ENCODE assay signal across 8 cellular contexts in genomic region chr7:151028948-151029501, GRCh38. TPM values are rescaled to one million over a fixed set of nuclear protein-coding genes. Genes with fewer than 3 reads are reported as not detected.
DNase-seq lines count a peak whose midpoint lies in the region; ATAC-seq and TF ChIP-seq lines count a peak whose summit lies in the region.

No MANE protein-coding gene starts in this region.

- H3K4me1 ChIP-seq in left ventricle myocardium inferior (peaks cover 26% of the 10 kb centered on the region), mammary epithelial cell (ENCODE audit: insufficient read depth, low read length) (peaks cover 29% of the 10 kb centered on the region), uterus (peaks cover 0 to 5% of the 10 kb centered on the region in 2 donors)

- peak overlapping the region; percentile 85 for H3K4me3 ChIP-seq in left ventricle myocardium inferior
- peak overlapping the region; percentile 60 to 80 (median 73) for H3K4me3 ChIP-seq in mammary epithelial cell (replicated peaks in 1 of 3; ENCODE audit: insufficient read depth in 1 of 3, low read depth in 2 of 3, low read length in 3 of 3)
- peak overlapping the region; percentile 69 for H3K4me3 ChIP-seq in uterus

- WGBS in mammary epithelial cell (ENCODE audit: low coverage, missing lambda C conversion rate) = 40% methylated on average over 17 of the region's 17 CpGs

- H3K36me3 ChIP-seq in left ventricle myocardium inferior (peaks cover 6% of the 10 kb centered on the region), mammary epithelial cell (ENCODE audit: insufficient read depth, low read length) (no peaks in the 10 kb centered on the region), uterus (no peaks in the 10 kb centered on the region)

- peaks cover 32% of the 10 kb centered on the region for H3K4me1 Mint-ChIP-seq in mesothelial cell of epicardium

- no TSS peak for BruUV-seq in mammary epithelial cell (replicated peaks; lab: Mats Ljungman, UMichigan)

- TF ChIP-seq CTCF in left ventricle myocardium inferior (IDR thresholded peaks at IDR 0.05; ENCODE audit: borderline replicate concordance) (no peak), mammary epithelial cell (conservative IDR thresholded peaks at IDR 0.05 in 1 of 2, IDR thresholded peaks at IDR 0.05 in 1 of 2; ENCODE audit: extremely low read depth in 1 of 2, insufficient read depth in 1 of 2, low read depth in 1 of 2, low read length in 2 of 2) (no peak), mesothelial cell of epicardium (IDR thresholded peaks at IDR 0.05; ENCODE audit: unreplicated experiment) (no peak), uterus (IDR thresholded peaks at IDR 0.05) (no peak)

- dilution Hi-C loops in mammary epithelial cell (cut with HindIII; ENCODE audit: low sequenced_read_pairs) = no loop called here

- ATAC-seq in Right ventricle myocardium superior (ENCODE audit: poor library complexity) = no peak
- no peak for ATAC-seq in HG03571 (IDR thresholded peaks at IDR 0.05; ENCODE audit: unreplicated experiment)

- in situ Hi-C loops in mammary epithelial cell (cut with MboI; ENCODE audit: low sequenced_read_pairs in 2 of 2) = no loop called here

- H3K4me2 ChIP-seq in mammary epithelial cell (ENCODE audit: insufficient read depth, low read depth, low read length) = peak overlapping the region; percentile 85

- no peaks in the 10 kb centered on the region for H3K27me3 Mint-ChIP-seq in mesothelial cell of epicardium (ENCODE audit: low read depth)

- no peaks in the 10 kb centered on the region for H3K27me3 ChIP-seq in left ventricle myocardium inferior (ENCODE audit: low read depth)
- H3K27me3 ChIP-seq in mammary epithelial cell (ENCODE audit: insufficient read depth, low read length) = no peaks in the 10 kb centered on the region
- no peaks in the 10 kb centered on the region for H3K27me3 ChIP-seq in uterus

- intact Hi-C loops in left ventricle myocardium inferior (cut with micrococcal nuclease) = no loop called here
- intact Hi-C loops in Right ventricle myocardium superior (cut with DNase I) = no loop called here
- intact Hi-C loops in mammary epithelial cell (cut with micrococcal nuclease) = loop anchor here (1.0 kb wide), 3 partner anchors 29 to 82 kb away; no protein-coding TSS in a partner anchor
- intact Hi-C loops in uterus (cut with DNase I; ENCODE audit: low total_unique reads) = loop anchor here (10.0 kb wide), 1 partner anchor 86 kb away; no protein-coding TSS in a partner anchor

- H3K9me3 ChIP-seq in left ventricle myocardium inferior (replicated peaks) (no peaks in the 10 kb centered on the region), mammary epithelial cell (replicated peaks; ENCODE audit: insufficient read depth, low read length) (no peaks in the 10 kb centered on the region), uterus (no peaks in the 10 kb centered on the region)

- H3K27ac ChIP-seq in left ventricle myocardium inferior (replicated peaks) = peak overlapping the region; percentile 93
- peak overlapping the region; percentile 93 for H3K27ac ChIP-seq in mammary epithelial cell (ENCODE audit: insufficient read depth, low read depth, low read length)
- H3K27ac ChIP-seq in uterus = peak overlapping the region; percentile 78 to 82

- no peak for TF ChIP-seq POLR2A in uterus (IDR thresholded peaks at IDR 0.05)

- H4K20me1 ChIP-seq in mammary epithelial cell (ENCODE audit: insufficient read depth, low read length) = no peaks in the 10 kb centered on the region

- no peak for DNase-seq in left ventricle myocardium inferior
- no peak for DNase-seq in Right ventricle myocardium superior
- no peak for DNase-seq in mammary epithelial cell
- DNase-seq in mesothelial cell of epicardium (ENCODE audit: low spot score in 2 of 2, unreplicated experiment in 2 of 2) = no peak
- DNase-seq in uterus = no peak
- DNase-seq in Ammon's horn (ENCODE audit: low spot score) = no peak
- DNase-seq in DMS 273 treated with DMSO at 0.1 percent for 48 hours (lab: John Stamatoyannopoulos, UW) = no peak

- H3K36me3 Mint-ChIP-seq in mesothelial cell of epicardium = peaks cover 2% of the 10 kb centered on the region

- peak overlapping the region; percentile 91 for H3K4me3 Mint-ChIP-seq in mesothelial cell of epicardium

- CTCF ChIA-PET in mammary epithelial cell (lab: Charles Lee; ENCODE audit: low non-redundant PET) = interaction anchor here (0.8 kb wide), 1 partner anchor 211 kb away, joined by 3 read pairs; no protein-coding TSS in a partner anchor

- peak overlapping the region; percentile 89 for H3K9ac ChIP-seq in mammary epithelial cell (ENCODE audit: insufficient read depth, low read length)

- peak overlapping the region; percentile 97 for H3K27ac Mint-ChIP-seq in mesothelial cell of epicardium

- H2AFZ ChIP-seq in mammary epithelial cell (ENCODE audit: low read depth, low read length) = peak overlapping the region; percentile 77

- peaks cover 24% of the 10 kb centered on the region for H3K79me2 ChIP-seq in mammary epithelial cell (ENCODE audit: insufficient read depth, low read length)

- no peaks in the 10 kb centered on the region for H3K9me3 Mint-ChIP-seq in mesothelial cell of epicardium

RNA-seq across cellular contexts. Expression of gene ABCB8, which starts 0.8 kb away (rescaled TPM):
- 28.3 TPM for total RNA-seq in left ventricle myocardium inferior
- total RNA-seq in Right ventricle myocardium superior = 24.6 TPM
- 10 to 100 TPM; 29.8 to 57.2 TPM for total RNA-seq in mammary epithelial cell
- 31.7 TPM for polyA plus RNA-seq in mammary epithelial cell
- 39.2 TPM for polyA minus RNA-seq in mammary epithelial cell
- total RNA-seq in mesothelial cell of epicardium = 39.8 to 48.0 TPM (median 40.7 TPM) in 3 replicates
- 10 to 100 TPM; 18.7 to 54.3 (median 26.0) TPM for total RNA-seq in uterus

RNA-seq across cellular contexts. Expression of gene ATG9B, which starts 4.7 kb away (rescaled TPM):
- not detected for total RNA-seq in left ventricle myocardium inferior
- total RNA-seq in Right ventricle myocardium superior = not detected
- total RNA-seq in mammary epithelial cell = under 1 TPM; under 0.01 to 0.54 TPM
- 0.14 TPM for polyA plus RNA-seq in mammary epithelial cell
- not detected for polyA minus RNA-seq in mammary epithelial cell
- 10.6 to 14.0 TPM (median 11.8 TPM) in 3 replicates for total RNA-seq in mesothelial cell of epicardium
- 1 to 10 TPM in 1 of 4 donors, under 1 TPM in 2, not detected in 1; 0.55 to 1.5 (median 0.76) TPM for total RNA-seq in uterus

RNA-seq across cellular contexts. Expression of gene ASIC3, which starts 19.3 kb away (rescaled TPM):
- total RNA-seq in left ventricle myocardium inferior (5.3 TPM), Right ventricle myocardium superior (6.5 TPM), mammary epithelial cell (1 to 10 TPM in 1 of 2 donors, under 1 TPM in 1; 0.33 to 1.8 TPM), mesothelial cell of epicardium (6.1 to 7.9 TPM (median 7.2 TPM) in 3 replicates), uterus (10 to 100 TPM in 1 of 4 donors, 1 to 10 TPM in 2, not detected in 1; 1.0 to 16.8 (median 1.3) TPM)
- 0.34 TPM for polyA plus RNA-seq in mammary epithelial cell
- 4.1 TPM for polyA minus RNA-seq in mammary epithelial cell

RNA-seq across cellular contexts. Expression of gene CDK5, which starts 28.7 kb away (rescaled TPM):
- 9.6 TPM for total RNA-seq in left ventricle myocardium inferior
- total RNA-seq in Right ventricle myocardium superior = 6.3 TPM
- 10 to 100 TPM; 12.3 to 18.1 TPM for total RNA-seq in mammary epithelial cell
- polyA plus RNA-seq in mammary epithelial cell = 26.1 TPM
- 31.3 TPM for polyA minus RNA-seq in mammary epithelial cell
- 17.0 to 17.5 TPM (median 17.4 TPM) in 3 replicates for total RNA-seq in mesothelial cell of epicardium
- 1 to 10 TPM in 3 of 4 donors, under 1 TPM in 1; 0.51 to 9.3 (median 2.7) TPM for total RNA-seq in uterus

RNA-seq across cellular contexts. Expression of gene SLC4A2, which starts 30.4 kb away (rescaled TPM):
- total RNA-seq in left ventricle myocardium inferior = 62.9 TPM
- total RNA-seq in Right ventricle myocardium superior = 49.7 TPM
- total RNA-seq in mammary epithelial cell = 100 to 1,000 TPM in 1 of 2 donors, 10 to 100 TPM in 1; 46.5 to 138 TPM
- 57.9 TPM for polyA plus RNA-seq in mammary epithelial cell
- 150 TPM for polyA minus RNA-seq in mammary epithelial cell
- 236 to 249 TPM (median 243 TPM) in 3 replicates for total RNA-seq in mesothelial cell of epicardium
- total RNA-seq in uterus = 100 to 1,000 TPM in 2 of 4 donors, 10 to 100 TPM in 2; 37.4 to 177 (median 88.6) TPM

Comparison
In these comparisons a context has a peak if more than half of its experiments do, and no peak if none do; other contexts are left out.
1. intact Hi-C loops: an anchor here in mammary epithelial cell (1.0 kb wide) and uterus (10.0 kb wide); none called in left ventricle myocardium inferior and Right ventricle myocardium superior.